In genomic region chr3:87691109-87691508, GRCh38 we compare ENCODE assay signal across 19 cellular contexts.
DNase-seq lines count a peak whose midpoint lies in the region; ATAC-seq and TF ChIP-seq lines count a peak whose summit lies in the region.
"Had no signal": no experiment of that assay in that cellular context is flagged by ENCODE, and none has a peak within 500 bp of the region (broad histone marks: within the 10 kb centered on the region; RNA-seq: fewer than 3 reads in every experiment).

No MANE protein-coding gene starts in this region.

- no peaks in the 10 kb centered on the region for H3K79me2 ChIP-seq in mammary epithelial cell (ENCODE audit: insufficient read depth, low read length)
- H3K79me2 ChIP-seq in trophoblast cell (ENCODE audit: control insufficient read depth, insufficient read depth, low read length, poor library complexity) = no peaks in the 10 kb centered on the region

- BruUV-seq in mammary epithelial cell (replicated peaks; lab: Mats Ljungman, UMichigan) = no TSS peak

- H3K36me3 ChIP-seq in mammary epithelial cell (ENCODE audit: insufficient read depth, low read length) = no peaks in the 10 kb centered on the region
- H3K36me3 ChIP-seq in trophoblast cell (ENCODE audit: control insufficient read depth in 1 of 2, insufficient read depth in 2 of 2, low read length in 2 of 2) = no peaks in the 10 kb centered on the region

- ATAC-seq in HG02885 (IDR thresholded peaks at IDR 0.05; ENCODE audit: poor library complexity, unreplicated experiment) = no peak
- ATAC-seq: K562 had no signal

- H3K4ac ChIP-seq in trophoblast cell (ENCODE audit: low read depth, low read length) = no peak overlapping the region

- no peaks in the 10 kb centered on the region for H3K79me1 ChIP-seq in trophoblast cell (ENCODE audit: low read length)

- intact Hi-C loops in mammary epithelial cell (cut with micrococcal nuclease) = no loop called here

- H3K23ac ChIP-seq in trophoblast cell (ENCODE audit: low read length) = no peak overlapping the region

- no peaks in the 10 kb centered on the region for H3K9me3 ChIP-seq in mammary epithelial cell (replicated peaks; ENCODE audit: insufficient read depth, low read length)
- H3K9me3 ChIP-seq in trophoblast cell (ENCODE audit: insufficient read depth, low read depth, low read length) = no peaks in the 10 kb centered on the region

- H3K27ac ChIP-seq in mammary epithelial cell (ENCODE audit: insufficient read depth, low read depth, low read length) (no peak overlapping the region), trophoblast cell (ENCODE audit: low read depth, low read length) (no peak overlapping the region)
- H3K27ac ChIP-seq: HL-60, PC-9 had no signal

- H3K4me2 ChIP-seq in mammary epithelial cell (ENCODE audit: insufficient read depth, low read depth, low read length) = no peak overlapping the region
- no peak overlapping the region for H3K4me2 ChIP-seq in trophoblast cell (ENCODE audit: low read length)
- H3K4me2 ChIP-seq: PC-9 had no signal

- H4K91ac ChIP-seq in trophoblast cell (ENCODE audit: low read depth, low read length) = no peak overlapping the region

- CTCF ChIA-PET in mammary epithelial cell (lab: Charles Lee; ENCODE audit: low non-redundant PET) = no interaction called here

- TF ChIP-seq CTCF in mammary epithelial cell (conservative IDR thresholded peaks at IDR 0.05 in 1 of 2, IDR thresholded peaks at IDR 0.05 in 1 of 2; ENCODE audit: extremely low read depth in 1 of 2, insufficient read depth in 1 of 2, low read depth in 1 of 2, low read length in 2 of 2) = no peak

- H3K9ac ChIP-seq in mammary epithelial cell (ENCODE audit: insufficient read depth, low read length) (no peak overlapping the region), trophoblast cell (ENCODE audit: low read length) (no peak overlapping the region)

- no peak overlapping the region for H2AFZ ChIP-seq in mammary epithelial cell (ENCODE audit: low read depth, low read length)
- H2AFZ ChIP-seq in trophoblast cell (ENCODE audit: insufficient read depth, low read length, poor library complexity) = no peak overlapping the region
- H2AFZ ChIP-seq: PC-9 had no signal

- H3K27me3 ChIP-seq in mammary epithelial cell (ENCODE audit: insufficient read depth, low read length) (no peaks in the 10 kb centered on the region), trophoblast cell (ENCODE audit: insufficient read depth, low read length) (no peaks in the 10 kb centered on the region)

- H2BK5ac ChIP-seq in trophoblast cell (ENCODE audit: low read depth, low read length, poor library complexity) = no peak overlapping the region

- 10% methylated on average over 4 of the region's 5 CpGs for WGBS in mammary epithelial cell (ENCODE audit: low coverage, missing lambda C conversion rate)
- no CpG with 5 or more reads among the region's 5 CpGs for WGBS in trophoblast cell (ENCODE audit: extremely low coverage, insufficient coverage, insufficient read length)

- no peaks in the 10 kb centered on the region for H4K20me1 ChIP-seq in mammary epithelial cell (ENCODE audit: insufficient read depth, low read length)

- dilution Hi-C loops in mammary epithelial cell (cut with HindIII; ENCODE audit: low sequenced_read_pairs) = no loop called here

- H3K18ac ChIP-seq in trophoblast cell (ENCODE audit: low read length) = no peak overlapping the region

- H3K14ac ChIP-seq in trophoblast cell (ENCODE audit: low read length) = no peak overlapping the region

- H2BK120ac ChIP-seq in trophoblast cell (ENCODE audit: insufficient read depth, low read length, poor library complexity) = no peak overlapping the region

- no peak overlapping the region for H4K8ac ChIP-seq in trophoblast cell (ENCODE audit: low read depth, low read length)

- no peak overlapping the region for H4K12ac ChIP-seq in trophoblast cell (ENCODE audit: low read depth, low read length)

- peaks cover 8% of the 10 kb centered on the region for H3K4me1 ChIP-seq in mammary epithelial cell (ENCODE audit: insufficient read depth, low read length)
- H3K4me1 ChIP-seq in trophoblast cell (ENCODE audit: control insufficient read depth in 1 of 2, insufficient read depth in 2 of 2, low read length in 2 of 2) = no peaks in the 10 kb centered on the region

- H2BK12ac ChIP-seq in trophoblast cell (ENCODE audit: low read length) = no peak overlapping the region

- DNase-seq in HCEC 1CT (peak; percentile 76), M059J (ENCODE audit: low read depth) (peak; percentile 3), mammary epithelial cell (peak; percentile 84), trophoblast cell (peak; percentile 47 to 59), nucleus accumbens (lab: John Stamatoyannopoulos, UW) (no peak), GDM1 (lab: John Stamatoyannopoulos, UW) (no peak), putamen (ENCODE audit: low spot score) (no peak)
- DNase-seq: C1 segment of cervical spinal cord; CD8-positive, alpha-beta memory T cell; DMS79; H7; NCI-H1417 treated with DMSO at 0.1 percent for 48 hours; NCI-H187 treated with DMSO at 0.1 percent for 48 hours; NCI-H526; PC-9; SW 1271 had no signal

- H2AK5ac ChIP-seq in trophoblast cell (ENCODE audit: low read length) = no peak overlapping the region

- H3K4me3 ChIP-seq in mammary epithelial cell (replicated peaks in 1 of 3; ENCODE audit: insufficient read depth in 1 of 3, low read depth in 2 of 3, low read length in 3 of 3) (no peak overlapping the region), trophoblast cell (ENCODE audit: low read depth, low read length) (no peak overlapping the region)
- H3K4me3 ChIP-seq: K562, PC-9 had no signal

- in situ Hi-C loops in mammary epithelial cell (cut with MboI; ENCODE audit: low sequenced_read_pairs in 2 of 2) = no loop called here

Comparison
In these comparisons a context has a peak if more than half of its experiments do, and no peak if none do; other contexts are left out.
1. DNase-seq: peak in HCEC 1CT (single experiment), M059J (single experiment), mammary epithelial cell (single experiment) and trophoblast cell (2 of 2); none in nucleus accumbens (0 of 56), GDM1 (single experiment) and putamen (single experiment).